2 cellular contexts compared by ENCODE assay signal in genomic region chr17:43939452-43939851, GRCh38.
TF ChIP-seq lines count a peak whose summit lies in the region.

No MANE protein-coding gene starts in this region.

TF ChIP-seq in HEK293, 187 proteins besides CTCF, POLR2A, EP300 and RAD21:
- peak; percentile 43 for TF ChIP-seq ZNF623 (tag by site-specific recombination; IDR thresholded peaks at IDR 0.05)
- peak; percentile 96 for TF ChIP-seq ZNF121 (tag by site-specific recombination; IDR thresholded peaks at IDR 0.05)
- peak; percentile 86; the same call in 1 of the 2 replicates for TF ChIP-seq ZNF548 (tag by site-specific recombination; IDR thresholded peaks at IDR 0.05)

TF ChIP-seq in K562, 482 proteins besides CTCF, POLR2A, EP300 and RAD21:
- TF ChIP-seq ZC3H4 (CRISPR knock-in tag; IDR thresholded peaks at IDR 0.05; ENCODE audit: borderline replicate concordance), result 0 out of 2 replicates have a peak, but pooled peaks have one; percentile 52
